Comparison of ENCODE assay signal across 8 cellular contexts in genomic region chr12:48349471-48349870, GRCh38. TPM values are rescaled to one million over a fixed set of nuclear protein-coding genes. Genes with fewer than 3 reads are reported as not detected.
DNase-seq lines count a peak whose midpoint lies in the region; ATAC-seq and TF ChIP-seq lines count a peak whose summit lies in the region.

No MANE protein-coding gene starts in this region.

- in situ Hi-C loops in gastrocnemius medialis (cut with MboI; ENCODE audit: low sequenced_read_pairs in 4 of 4): no loop called here

- 21 to 35% methylated on average over 2 of the region's 2 CpGs for WGBS in heart right ventricle, 2 donors

- H3K4me3 ChIP-seq in GM08714 (ENCODE audit: low read length) (peak overlapping the region; percentile 67; the same call in 1 of the 2 replicates), heart right ventricle (peak overlapping the region in 9 of 10 donors; percentile 64 to 92 (median 75)), gastrocnemius medialis (peak overlapping the region; percentile 79 to 94 (median 90))

- TF ChIP-seq CTCF in heart right ventricle (IDR thresholded peaks at IDR 0.05) (no peak), gastrocnemius medialis (IDR thresholded peaks at IDR 0.05 in 4 of 5, conservative IDR thresholded peaks at IDR 0.05 in 1 of 5) (no peak)

- no peaks in the 10 kb centered on the region for H3K27me3 Mint-ChIP-seq in activated naive CD8-positive, alpha-beta T cell

- intact Hi-C loops in heart right ventricle (cut with DNase I): no loop called here
- intact Hi-C loops in gastrocnemius medialis (cut with DNase I; ENCODE audit: low total_unique reads): no loop called here

- H3K27me3 ChIP-seq in heart right ventricle: no peaks in the 10 kb centered on the region
- H3K27me3 ChIP-seq in gastrocnemius medialis: no peaks in the 10 kb centered on the region

- H3K4me3 Mint-ChIP-seq in activated naive CD8-positive, alpha-beta T cell: peak overlapping the region; percentile 95

- peak in 4 of 8 donors; percentile 13 to 65 (median 44) for ATAC-seq in heart right ventricle
- ATAC-seq in gastrocnemius medialis: no peak
- no peak for ATAC-seq in GM21717 (IDR thresholded peaks at IDR 0.05; ENCODE audit: unreplicated experiment)
- no peak for ATAC-seq in HG03342 (IDR thresholded peaks at IDR 0.05; ENCODE audit: unreplicated experiment)
- no peak for ATAC-seq in GM21390 (IDR thresholded peaks at IDR 0.05; ENCODE audit: unreplicated experiment)

- peaks cover 22% of the 10 kb centered on the region for H3K36me3 Mint-ChIP-seq in activated naive CD8-positive, alpha-beta T cell

- H3K9me3 ChIP-seq in heart right ventricle (no peaks in the 10 kb centered on the region), gastrocnemius medialis (no peaks in the 10 kb centered on the region)

- peaks cover 0 to 43% (median 29%) of the 10 kb centered on the region in 9 donors for H3K36me3 ChIP-seq in heart right ventricle
- peaks cover 0 to 38% of the 10 kb centered on the region in 2 donors for H3K36me3 ChIP-seq in gastrocnemius medialis

- H3K4me1 Mint-ChIP-seq in activated naive CD8-positive, alpha-beta T cell (ENCODE audit: low read depth): peaks cover 37% of the 10 kb centered on the region

- DNase-seq in heart right ventricle: peak; percentile 58 to 80
- no peak for DNase-seq in gastrocnemius medialis
- no peak for DNase-seq in GDM1 (lab: John Stamatoyannopoulos, UW)

- no peak for TF ChIP-seq POLR2A in gastrocnemius medialis (IDR thresholded peaks at IDR 0.05)

- H3K27ac Mint-ChIP-seq in activated naive CD8-positive, alpha-beta T cell: no peak overlapping the region

- no peaks in the 10 kb centered on the region for H3K9me3 Mint-ChIP-seq in activated naive CD8-positive, alpha-beta T cell (ENCODE audit: low read depth)

- H3K27ac ChIP-seq in heart right ventricle (peak overlapping the region; percentile 94 to 99 (median 97)), gastrocnemius medialis (peak overlapping the region; percentile 92 to 98 (median 95))

- peaks cover 0 to 43% (median 25%) of the 10 kb centered on the region in 9 donors for H3K4me1 ChIP-seq in heart right ventricle
- peaks cover 17 to 24% of the 10 kb centered on the region in 2 donors for H3K4me1 ChIP-seq in gastrocnemius medialis

RNA-seq across cellular contexts. Expression of gene ZNF641, which starts 1.2 kb away (rescaled TPM):
- total RNA-seq in heart right ventricle: 10 to 100 TPM; 13.8 to 19.1 (median 15.5) TPM
- 1 to 10 TPM; 3.6 to 3.8 TPM for polyA plus RNA-seq in heart right ventricle
- 10 to 100 TPM; 31.8 to 43.1 (median 34.2) TPM for total RNA-seq in gastrocnemius medialis

Comparison
In these comparisons a context has a peak if more than half of its experiments do, and no peak if none do; other contexts are left out.
1. DNase-seq: peak in heart right ventricle (2 of 2); none in gastrocnemius medialis (0 of 2) and GDM1 (single experiment).
2. Peak in every context shown above with its lines, with median percentiles within 50 percentile points of each other: H3K4me3 ChIP-seq.